ENCODE assay signal across 9 cellular contexts in genomic region chr2:178863856-178864620, GRCh38. TPM values are rescaled to one million over a fixed set of nuclear protein-coding genes. Genes with fewer than 3 reads are reported as not detected.
A peak's percentile ranks its signal among the peaks of the same experiment; 100 is the strongest.
DNase-seq lines count a peak whose midpoint lies in the region; ATAC-seq and TF ChIP-seq lines count a peak whose summit lies in the region.
"Had no signal": no experiment of that assay in that cellular context is flagged by ENCODE, and none has a peak within 500 bp of the region (broad histone marks: within the 10 kb centered on the region; RNA-seq: fewer than 3 reads in every experiment).

No MANE protein-coding gene starts in this region.

- peaks cover 16% of the 10 kb centered on the region for H3K4me1 Mint-ChIP-seq in mesothelial cell of epicardium

- TF ChIP-seq CTCF in mesothelial cell of epicardium (IDR thresholded peaks at IDR 0.05; ENCODE audit: unreplicated experiment), result no peak

- H3K36me3 ChIP-seq in aorta (ENCODE audit: control insufficient read depth in 1 of 2, insufficient read depth in 2 of 2, low read length in 1 of 2), result no peaks in the 10 kb centered on the region

- H3K36me3 Mint-ChIP-seq in mesothelial cell of epicardium, result no peaks in the 10 kb centered on the region

- no peaks in the 10 kb centered on the region for H3K27me3 ChIP-seq in aorta (ENCODE audit: control insufficient read depth in 1 of 2, insufficient read depth in 2 of 2, low read length in 1 of 2)

- H3K4me3 Mint-ChIP-seq in mesothelial cell of epicardium, result no peak overlapping the region

- H3K27me3 Mint-ChIP-seq in mesothelial cell of epicardium (ENCODE audit: low read depth), result peaks cover 2% of the 10 kb centered on the region

- peak; percentile 72 for ATAC-seq in aorta (ENCODE audit: low FRiP score)

- H3K27ac Mint-ChIP-seq in mesothelial cell of epicardium, result no peak overlapping the region

- intact Hi-C loops in aorta (cut with DNase I), result loop anchor here in 1 of 2 donors (5.0 kb wide), 1 partner anchor 37 kb away; no protein-coding TSS in a partner anchor

- H3K4me1 ChIP-seq in aorta (ENCODE audit: control insufficient read depth in 1 of 2, insufficient read depth in 2 of 2, low read length in 2 of 2), result peaks cover 5 to 12% of the 10 kb centered on the region in 2 donors

- H3K9me3 ChIP-seq in aorta (ENCODE audit: control insufficient read depth, low read length), result no peaks in the 10 kb centered on the region

- DNase-seq in NCI-H345 (lab: John Stamatoyannopoulos, UW) (peak; percentile 2), NCI-H345 treated with DMSO at 0.1 percent for 48 hours (lab: John Stamatoyannopoulos, UW; ENCODE audit: unreplicated experiment) (no peak), fibroblast of peridontal ligament (ENCODE audit: extremely low read depth) (peak; percentile 56), mucosa of gallbladder (ENCODE audit: low spot score) (peak; percentile 24), aorta (peak; percentile 81 to 85), mesothelial cell of epicardium (ENCODE audit: low spot score in 2 of 2, unreplicated experiment in 2 of 2) (no peak), caudate nucleus (lab: John Stamatoyannopoulos, UW) (no peak), DMS153 treated with DMSO at 0.1 percent for 48 hours (lab: John Stamatoyannopoulos, UW; ENCODE audit: unreplicated experiment) (no peak)
- DNase-seq: activated CD4-positive, alpha-beta T cell treated with anti-CD3 and anti-CD28 coated beads, Interleukin-2, amount 50 U/mL, for 48 hours had no signal

- 35% methylated on average over 17 of the region's 17 CpGs for WGBS in aorta, 2 donors

- H3K4me3 ChIP-seq in aorta (ENCODE audit: low read length in 2 of 2), result no peak overlapping the region

- peak overlapping the region; percentile 86 to 88 for H3K27ac ChIP-seq in aorta (ENCODE audit: low read depth in 1 of 2, low read length in 2 of 2)
- H3K27ac ChIP-seq in caudate nucleus (ENCODE audit: low read depth, low read length), result no peak overlapping the region

- no peaks in the 10 kb centered on the region for H3K9me3 Mint-ChIP-seq in mesothelial cell of epicardium

RNA-seq across cellular contexts. Expression of gene TTN, which starts 56.8 kb away (rescaled TPM):
- total RNA-seq in mucosa of gallbladder, result 92.5 TPM
- total RNA-seq in aorta, result 10 to 100 TPM in 1 of 2 donors, 1 to 10 TPM in 1; 4.8 to 41.7 TPM
- polyA plus RNA-seq in aorta, result 1 to 10 TPM in 1 of 2 donors, under 1 TPM in 1; 0.63 to 1.3 TPM
- 0.84 to 1.2 TPM (median 1.0 TPM) in 3 replicates for total RNA-seq in mesothelial cell of epicardium

Comparison
In these comparisons a context has a peak if more than half of its experiments do, and no peak if none do; other contexts are left out.
1. DNase-seq: peak in NCI-H345 (single experiment), fibroblast of peridontal ligament (single experiment), mucosa of gallbladder (single experiment) and aorta (2 of 2); none in NCI-H345 treated with DMSO at 0.1 percent for 48 hours (single experiment), mesothelial cell of epicardium (0 of 2), caudate nucleus (0 of 61) and DMS153 treated with DMSO at 0.1 percent for 48 hours (single experiment).